20 cellular contexts compared by ENCODE assay signal in genomic region chr7:87993269-87993668, GRCh38.
"Had no signal": no experiment of that assay in that cellular context is flagged by ENCODE, and none has a peak within 500 bp of the region (broad histone marks: within the 10 kb centered on the region; RNA-seq: fewer than 3 reads in every experiment).

No MANE protein-coding gene starts in this region.

- H3K9me3 ChIP-seq: SK-N-SH had no signal

- H3K27ac ChIP-seq: RWPE1 had no signal

- FAIRE-seq: RCC 7860 had no signal

- H3K9ac ChIP-seq: SK-N-SH had no signal

- DNase-seq: Karpas-422, KG1, MM.1S, NCI-H1092 treated with DMSO at 0.1 percent for 48 hours, NCI-H1436, NCI-H187, NCI-H2029, NCI-H2081 treated with DMSO at 0.1 percent for 48 hours, NCI-H2171, NCI-H226, NCI-H446, NCI-H510A, NCI-H524 treated with DMSO at 0.1 percent for 48 hours, NCI-H69, NCI-H774, SHP77, SK-N-SH, SW 1271 had no signal

- H3K4me2 ChIP-seq: SK-N-SH had no signal
